10 cellular contexts compared by ENCODE assay signal in genomic region chr22:29704528-29705285, GRCh38. TPM values are rescaled to one million over a fixed set of nuclear protein-coding genes. Genes with fewer than 3 reads are reported as not detected.
DNase-seq lines count a peak whose midpoint lies in the region; ATAC-seq and TF ChIP-seq lines count a peak whose summit lies in the region.
"Had no signal": no experiment of that assay in that cellular context is flagged by ENCODE, and none has a peak within 500 bp of the region (broad histone marks: within the 10 kb centered on the region; RNA-seq: fewer than 3 reads in every experiment).

No MANE protein-coding gene starts in this region.

- no peaks in the 10 kb centered on the region for H3K9me3 ChIP-seq in HEK293 (ENCODE audit: control insufficient read depth, insufficient read depth, low read depth, low read length)
- no peaks in the 10 kb centered on the region for H3K9me3 ChIP-seq in adipocyte (ENCODE audit: control insufficient read depth, low read length)
- no peaks in the 10 kb centered on the region for H3K9me3 ChIP-seq in ascending aorta
- H3K9me3 ChIP-seq: uterus had no signal

- H3K4me1 ChIP-seq in HEK293 (ENCODE audit: control insufficient read depth, insufficient read depth, low read length) (peaks cover 20% of the 10 kb centered on the region), adipocyte (ENCODE audit: control insufficient read depth, insufficient read depth, low read length) (peaks cover 30% of the 10 kb centered on the region), ascending aorta (peaks cover 0 to 7% of the 10 kb centered on the region in 2 donors)
- H3K4me1 ChIP-seq: uterus had no signal

- no peak overlapping the region for H3K27ac ChIP-seq in HEK293 (ENCODE audit: extremely low read depth, low read depth, low read length)
- no peak overlapping the region for H3K27ac ChIP-seq in ascending aorta
- H3K27ac ChIP-seq: uterus had no signal

- POLR2A ChIA-PET in HEK293 (lab: Yijun Ruan, JAX): interaction anchor here (0.5 kb wide), 1 partner anchor 38 kb away, joined by 3 read pairs; no protein-coding TSS in a partner anchor

- ATAC-seq in left lobe of liver: peak; percentile 14
- ATAC-seq: activated naive CD4-positive, alpha-beta T cell treated with anti-CD3 and anti-CD28 coated beads, Interleukin-2, amount 50 U/mL, for 72 hours had no signal

- no peak overlapping the region for H3K9ac ChIP-seq in adipocyte (ENCODE audit: low read length)

- CTCF ChIA-PET in HEK293 (lab: Yijun Ruan, JAX): interaction anchor here (0.6 to 4.2 kb wide), 5 partner anchors 23 to 384 kb away, joined by 3 to 20 read pairs (median 4); no protein-coding TSS in a partner anchor

- TF ChIP-seq CTCF in HEK293 (tag by site-specific recombination; IDR thresholded peaks at IDR 0.05) (no peak), ascending aorta (IDR thresholded peaks at IDR 0.05) (no peak)

- peaks cover 43% of the 10 kb centered on the region for H3K27me3 ChIP-seq in adipocyte (replicated peaks; ENCODE audit: control insufficient read depth, insufficient read depth, low read length)
- no peaks in the 10 kb centered on the region for H3K27me3 ChIP-seq in ascending aorta

- intact Hi-C loops in ascending aorta (cut with DNase I): no loop called here

- no peak overlapping the region for H3K4me3 ChIP-seq in HEK293 (ENCODE audit: low read depth, low read length)
- H3K4me3 ChIP-seq in adipocyte (ENCODE audit: low read length): no peak overlapping the region
- H3K4me3 ChIP-seq in ascending aorta: no peak overlapping the region
- H3K4me3 ChIP-seq: uterus had no signal

- H3K36me3 ChIP-seq in HEK293 (ENCODE audit: control insufficient read depth in 2 of 2, insufficient read depth in 1 of 2, low read length in 2 of 2) (no peaks in the 10 kb centered on the region), adipocyte (ENCODE audit: control insufficient read depth, insufficient read depth, low read length, severe bottlenecking) (no peaks in the 10 kb centered on the region), ascending aorta (no peaks in the 10 kb centered on the region)
- H3K36me3 ChIP-seq: uterus had no signal

- DNase-seq in AG08396 (ENCODE audit: low spot score) (peak; percentile 84), adipocyte (ENCODE audit: low read depth) (peak; percentile 18), left lobe of liver (ENCODE audit: low spot score) (no peak), HuH-7.5 (ENCODE audit: low spot score) (no peak), ascending aorta (ENCODE audit: low spot score in 2 of 2) (no peak), T-helper 2 cell (no peak), GF-D8 (lab: John Stamatoyannopoulos, UW) (no peak)
- DNase-seq: uterus had no signal

TF ChIP-seq in HEK293, 187 proteins besides CTCF, POLR2A, EP300 and RAD21 (continues in another document):
- no peak for TF ChIP-seq REPIN1 (tag by site-specific recombination; IDR thresholded peaks at IDR 0.05; ENCODE audit: low read depth)
- peak; percentile 23; the same call in 1 of the 2 replicates for TF ChIP-seq ZNF341 (tag by site-specific recombination; IDR thresholded peaks at IDR 0.05; ENCODE audit: low read depth)
- peak; percentile 14; the same call in 1 of the 2 replicates for TF ChIP-seq ZFHX2 (tag by site-specific recombination; conservative IDR thresholded peaks at IDR 0.05)
- TF ChIP-seq ZNF473 (tag by site-specific recombination; IDR thresholded peaks at IDR 0.05): no peak
- TF ChIP-seq KLF8 (tag by site-specific recombination; IDR thresholded peaks at IDR 0.05): no peak
- no peak for TF ChIP-seq HOXA7 (CRISPR knock-in tag; IDR thresholded peaks at IDR 0.05; ENCODE audit: borderline replicate concordance)
- peak; percentile 42; the same call in 1 of the 2 replicates for TF ChIP-seq HIC1 (tag by site-specific recombination; IDR thresholded peaks at IDR 0.05)
- peak; percentile 72 for TF ChIP-seq ZIC2 (tag by site-specific recombination; IDR thresholded peaks at IDR 0.05)
- no peak for TF ChIP-seq ZNF514 (tag by site-specific recombination; IDR thresholded peaks at IDR 0.05)
- no peak for TF ChIP-seq ZNF596 (tag by site-specific recombination; IDR thresholded peaks at IDR 0.05)
- no peak for TF ChIP-seq ZNF324 (tag by site-specific recombination; IDR thresholded peaks at IDR 0.05)
- no peak for TF ChIP-seq WT1 (tag by site-specific recombination; IDR thresholded peaks at IDR 0.05)
- TF ChIP-seq, protein P1, sequence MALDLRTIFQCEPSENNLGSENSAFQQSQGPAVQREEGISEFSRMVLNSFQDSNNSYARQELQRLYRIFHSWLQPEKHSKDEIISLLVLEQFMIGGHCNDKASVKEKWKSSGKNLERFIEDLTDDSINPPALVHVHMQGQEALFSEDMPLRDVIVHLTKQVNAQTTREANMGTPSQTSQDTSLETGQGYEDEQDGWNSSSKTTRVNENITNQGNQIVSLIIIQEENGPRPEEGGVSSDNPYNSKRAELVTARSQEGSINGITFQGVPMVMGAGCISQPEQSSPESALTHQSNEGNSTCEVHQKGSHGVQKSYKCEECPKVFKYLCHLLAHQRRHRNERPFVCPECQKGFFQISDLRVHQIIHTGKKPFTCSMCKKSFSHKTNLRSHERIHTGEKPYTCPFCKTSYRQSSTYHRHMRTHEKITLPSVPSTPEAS (tag by site-specific recombination; IDR thresholded peaks at IDR 0.05): no peak
- TF ChIP-seq ZNF792 (tag by site-specific recombination; IDR thresholded peaks at IDR 0.05): no peak
- no peak for TF ChIP-seq ZNF24 (tag by site-specific recombination; IDR thresholded peaks at IDR 0.05)
- TF ChIP-seq GLIS2 (tag by site-specific recombination; IDR thresholded peaks at IDR 0.05): peak; percentile 21; the same call in 1 of the 2 replicates
- TF ChIP-seq ZNF426 (tag by site-specific recombination; IDR thresholded peaks at IDR 0.05): no peak
- no peak for TF ChIP-seq ZBTB44 (tag by site-specific recombination; IDR thresholded peaks at IDR 0.05)
- TF ChIP-seq PRDM10 (tag by site-specific recombination; IDR thresholded peaks at IDR 0.05): peak; percentile 56
- TF ChIP-seq GLIS1 (tag by site-specific recombination; IDR thresholded peaks at IDR 0.05): peak; percentile 73; the same call in 1 of the 2 replicates
- no peak for TF ChIP-seq ZNF211 (tag by site-specific recombination; IDR thresholded peaks at IDR 0.05; ENCODE audit: low read depth)
- no peak for TF ChIP-seq ZNF423 (tag by site-specific recombination; IDR thresholded peaks at IDR 0.05)

RNA-seq across cellular contexts. Expression of gene CABP7, which starts 15.1 kb away (rescaled TPM):
- total RNA-seq in left lobe of liver (not detected), ascending aorta (not detected)

Comparison
In these comparisons a context has a peak if more than half of its experiments do, and no peak if none do; other contexts are left out.
1. DNase-seq: peak in AG08396 (single experiment) and adipocyte (single experiment); none in left lobe of liver (single experiment), HuH-7.5 (single experiment), ascending aorta (0 of 2), T-helper 2 cell (0 of 5) and GF-D8 (single experiment).